Comparison of ENCODE assay signal across 19 cellular contexts in genomic region chr18:46398625-46399024, GRCh38.
DNase-seq lines count a peak whose midpoint lies in the region; ATAC-seq, FAIRE-seq and TF ChIP-seq lines count a peak whose summit lies in the region.
"Had no signal": no experiment of that assay in that cellular context is flagged by ENCODE, and none has a peak within 500 bp of the region (broad histone marks: within the 10 kb centered on the region; RNA-seq: fewer than 3 reads in every experiment).

No MANE protein-coding gene starts in this region.

- H3K4me2 ChIP-seq in GM23248 (ENCODE audit: unreplicated experiment) (no peak overlapping the region), K562 (ENCODE audit: insufficient read depth, low read length) (no peak overlapping the region)
- H3K4me2 ChIP-seq: GM23338, PC-9 had no signal

- TF ChIP-seq POLR2A in K562 (conservative IDR thresholded peaks at IDR 0.05): no peak

- H3K79me2 ChIP-seq in GM23248 (ENCODE audit: insufficient read depth) (no peaks in the 10 kb centered on the region), K562 (ENCODE audit: control insufficient read depth, insufficient read depth, low read length) (no peaks in the 10 kb centered on the region)

- no peaks in the 10 kb centered on the region for H4K20me1 ChIP-seq in GM23248 (ENCODE audit: insufficient read depth)
- H4K20me1 ChIP-seq in K562 (replicated peaks; ENCODE audit: control insufficient read depth, insufficient read depth, low read length): peaks cover 5% of the 10 kb centered on the region

- H3K27ac ChIP-seq in GM23248 (no peak overlapping the region), K562 (ENCODE audit: extremely low read depth, low read depth, low read length) (no peak overlapping the region)
- H3K27ac ChIP-seq: PC-9 had no signal

- DNase-seq in NCI-H748 (lab: John Stamatoyannopoulos, UW; ENCODE audit: unreplicated experiment) (peak; percentile 27), NCI-H748 treated with DMSO at 0.1 percent for 48 hours (lab: John Stamatoyannopoulos, UW) (no peak), GM23248 (peak; percentile 19), K562 (ENCODE audit: extremely low read depth in 1 of 4, low spot score in 3 of 4) (peak in 1 of 4 experiments; percentile 8), natural killer cell (no peak), posterior vena cava (ENCODE audit: low spot score) (no peak)
- DNase-seq in activated CD4-positive, alpha-beta T cell treated with anti-CD3 and anti-CD28 coated beads for 1 hour: no peak
- DNase-seq: GDM1, KG1, NCI-H1417 treated with DMSO at 0.1 percent for 48 hours, NCI-H187 treated with DMSO at 0.1 percent for 48 hours, NCI-H510A, PC-9 had no signal

- CTCF ChIA-PET in K562 (lab: Yijun Ruan, JAX; ENCODE audit: low intra/inter-chr PET ratio): no interaction called here

- 30 to 31% methylated on average over 9 of the region's 9 CpGs for WGBS in GM23248 (ENCODE audit: low coverage in 1 of 2, low lambda C conversion rate in 2 of 2, missing lambda C conversion rate in 2 of 2), 2 experiments
- WGBS in K562 (ENCODE audit: insufficient coverage, low coverage, missing lambda C conversion rate): 3% methylated on average over 9 of the region's 9 CpGs

- H3K27me3 Mint-ChIP-seq in natural killer cell (ENCODE audit: low read depth in 2 of 2): no peaks in the 10 kb centered on the region

- FAIRE-seq in K562 (lab: Jason Lieb, UNC): no peak
- FAIRE-seq: A204.1, D721Med had no signal

- no TSS peak for BruUV-seq in K562 (replicated peaks; lab: Mats Ljungman, UMichigan)

- peaks cover 9 to 10% of the 10 kb centered on the region in 2 donors for H3K9me3 Mint-ChIP-seq in natural killer cell
- H3K9me3 Mint-ChIP-seq: CD8-positive, alpha-beta T cell; GM23338 had no signal

- no peak for TF ChIP-seq RAD21 in K562 (CRISPR knock-in tag; conservative IDR thresholded peaks at IDR 0.05 in 1 of 2, IDR thresholded peaks at IDR 0.05 in 1 of 2)

- no peak for ATAC-seq in K562
- peak in 1 of 3 donors; percentile 10 for ATAC-seq in natural killer cell
- no peak for ATAC-seq in HG02885 (IDR thresholded peaks at IDR 0.05; ENCODE audit: poor library complexity, unreplicated experiment)
- ATAC-seq: CD8-positive, alpha-beta T cell; GM23338; HCT116 had no signal

- H3K4me3 ChIP-seq in GM23248 (no peak overlapping the region), K562 (no peak overlapping the region)
- H3K4me3 ChIP-seq: GM23338, PC-9 had no signal

- no peaks in the 10 kb centered on the region for H3K9me2 ChIP-seq in GM23248 (ENCODE audit: insufficient read depth)

- POLR2A ChIA-PET in K562 (lab: Yijun Ruan, JAX): no interaction called here

- H3K27ac Mint-ChIP-seq in natural killer cell: peak overlapping the region; percentile 83 to 95
- H3K27ac Mint-ChIP-seq: CD8-positive, alpha-beta T cell; GM23338 had no signal

- H3K4me1 ChIP-seq in GM23248 (ENCODE audit: insufficient read depth): no peaks in the 10 kb centered on the region
- peaks cover 0 to 3% of the 10 kb centered on the region in 2 experiments for H3K4me1 ChIP-seq in K562 (replicated peaks in 1 of 2; ENCODE audit: control insufficient read depth in 2 of 2, insufficient read depth in 2 of 2, low read length in 2 of 2)

- H2AFZ ChIP-seq in GM23248 (no peak overlapping the region), K562 (ENCODE audit: low read depth, low read length) (no peak overlapping the region)
- H2AFZ ChIP-seq: GM23338, PC-9 had no signal

- peaks cover 90 to 97% of the 10 kb centered on the region in 2 donors for H3K4me1 Mint-ChIP-seq in natural killer cell

- no peaks in the 10 kb centered on the region for H3K9me1 ChIP-seq in K562 (ENCODE audit: control insufficient read depth, insufficient read depth, low read length)

- TF ChIP-seq EP300 in K562 (IDR thresholded peaks at IDR 0.05; ENCODE audit: low read length): no peak

- in situ Hi-C loops in GM23248 (cut with MboI) (no loop called here), K562 (cut with MboI) (no loop called here)

- intact Hi-C loops in K562 (cut with micrococcal nuclease): loop anchor here (10.0 kb wide), 1 partner anchor 254 kb away; no protein-coding TSS in a partner anchor
- intact Hi-C loops in natural killer cell (cut with micrococcal nuclease): loop anchor here (1.0 to 5.0 kb wide), 3 partner anchors 63 to 226 kb away; a partner anchor contains a TSS
- intact Hi-C loops in posterior vena cava (cut with DNase I): no loop called here

- H3K9ac ChIP-seq in GM23248 (no peak overlapping the region), K562 (ENCODE audit: insufficient read depth in 1 of 2, low read depth in 2 of 2, low read length in 2 of 2) (no peak overlapping the region)

- H3K27me3 ChIP-seq in GM23248 (replicated peaks; ENCODE audit: insufficient read depth): no peaks in the 10 kb centered on the region; the same call in 1 of the 2 replicates
- H3K27me3 ChIP-seq in K562 (ENCODE audit: control insufficient read depth in 2 of 2, insufficient read depth in 2 of 2, low read length in 2 of 2): peaks cover 0 to 23% of the 10 kb centered on the region in 2 experiments; a peak in 2 of 5 replicates

- TF ChIP-seq CTCF in K562 (IDR thresholded peaks at IDR 0.05 in 2 of 3, conservative IDR thresholded peaks at IDR 0.05 in 1 of 3; ENCODE audit: insufficient read depth in 2 of 3, low read depth in 1 of 3, low read length in 3 of 3) (no peak), natural killer cell (IDR thresholded peaks at IDR 0.05) (no peak)

- H3K36me3 ChIP-seq in GM23248 (ENCODE audit: low read depth) (no peaks in the 10 kb centered on the region), K562 (ENCODE audit: control insufficient read depth, insufficient read depth, low read length) (no peaks in the 10 kb centered on the region)

- no peaks in the 10 kb centered on the region for H3K36me3 Mint-ChIP-seq in natural killer cell
- H3K36me3 Mint-ChIP-seq: CD8-positive, alpha-beta T cell had no signal

- peak overlapping the region; percentile 30 for H3K4me3 Mint-ChIP-seq in natural killer cell
- H3K4me3 Mint-ChIP-seq: CD8-positive, alpha-beta T cell; GM23338 had no signal

- no peaks in the 10 kb centered on the region for H3F3A ChIP-seq in GM23248 (ENCODE audit: insufficient read depth)

- no peaks in the 10 kb centered on the region for H3K9me3 ChIP-seq in GM23248 (ENCODE audit: low read depth)
- no peaks in the 10 kb centered on the region for H3K9me3 ChIP-seq in K562 (replicated peaks; ENCODE audit: control insufficient read depth, insufficient read depth, low read depth, low read length)

TF ChIP-seq in K562, 482 proteins besides CTCF, POLR2A, EP300 and RAD21 (continues in another document):
- TF ChIP-seq ZNF740 (CRISPR knock-in tag; IDR thresholded peaks at IDR 0.05) (no peak), ZNF740 (tag; IDR thresholded peaks at IDR 0.05) (no peak), NFIC (IDR thresholded peaks at IDR 0.05) (no peak), PML (IDR thresholded peaks at IDR 0.05; ENCODE audit: low read length) (no peak), HDAC3 (IDR thresholded peaks at IDR 0.05; ENCODE audit: borderline replicate concordance, partially characterized antibody) (no peak), ZBTB11 (CRISPR knock-in tag; IDR thresholded peaks at IDR 0.05) (no peak), ZBTB34 (CRISPR knock-in tag; IDR thresholded peaks at IDR 0.05) (no peak), POLR2AphosphoS5 (IDR thresholded peaks at IDR 0.05; ENCODE audit: control insufficient read depth, insufficient read depth, low read depth, low read length) (no peak), HMG20A (CRISPR knock-in tag; conservative IDR thresholded peaks at IDR 0.05) (no peak)

Comparison
In these comparisons a context has a peak if more than half of its experiments do, and no peak if none do; other contexts are left out.
1. DNase-seq: peak in NCI-H748 (single experiment) and GM23248 (single experiment); none in NCI-H748 treated with DMSO at 0.1 percent for 48 hours (single experiment), natural killer cell (single experiment), activated CD4-positive, alpha-beta T cell treated with anti-CD3 and anti-CD28 coated beads for 1 hour (single experiment) and posterior vena cava (single experiment).
2. intact Hi-C loops: an anchor here in K562 (10.0 kb wide) and natural killer cell (1.0 to 5.0 kb wide); none called in posterior vena cava.